10 cellular contexts compared by ENCODE assay signal in genomic region chr18:3456686-3457069, GRCh38. TPM values are rescaled to one million over a fixed set of nuclear protein-coding genes. Genes with fewer than 3 reads are reported as not detected.
DNase-seq lines count a peak whose midpoint lies in the region; ATAC-seq, FAIRE-seq and TF ChIP-seq lines count a peak whose summit lies in the region.
"Had no signal": no experiment of that assay in that cellular context is flagged by ENCODE, and none has a peak within 500 bp of the region (broad histone marks: within the 10 kb centered on the region; RNA-seq: fewer than 3 reads in every experiment).

No MANE protein-coding gene starts in this region.

- H2AFZ ChIP-seq in PC-9 (no peak overlapping the region), keratinocyte (ENCODE audit: control insufficient read depth, low read length) (no peak overlapping the region)

- H3K4me1 ChIP-seq in PC-9 (replicated peaks; ENCODE audit: insufficient read depth) (peaks cover 49% of the 10 kb centered on the region), keratinocyte (ENCODE audit: control insufficient read depth, extremely low read depth, insufficient read depth, low read length) (peaks cover 50% of the 10 kb centered on the region), stomach (peaks cover 46 to 75% (median 58%) of the 10 kb centered on the region in 4 donors)

- TF ChIP-seq CTCF in activated CD8-positive, alpha-beta T cell treated with anti-CD3 and anti-CD28 coated beads for 36 hours (IDR thresholded peaks at IDR 0.05): no peak
- TF ChIP-seq CTCF in PC-9 (conservative IDR thresholded peaks at IDR 0.05): no peak
- no peak for TF ChIP-seq CTCF in keratinocyte (optimal IDR thresholded peaks at IDR 0.05 in 1 of 3, IDR thresholded peaks at IDR 0.05 in 1 of 3, conservative IDR thresholded peaks at IDR 0.05 in 1 of 3; ENCODE audit: extremely low read depth in 1 of 3, insufficient read depth in 2 of 3, low read length in 3 of 3)
- TF ChIP-seq CTCF in stomach (IDR thresholded peaks at IDR 0.05): no peak

- ATAC-seq in activated CD8-positive, alpha-beta T cell treated with anti-CD3 and anti-CD28 coated beads for 36 hours: no peak
- no peak for ATAC-seq in activated CD8-positive, alpha-beta T cell treated with anti-CD3 and anti-CD28 coated beads, Interleukin-2, amount 10 ng/mL, durations not matched to agents 7 days and 5 days
- ATAC-seq in HG03378 (IDR thresholded peaks at IDR 0.05; ENCODE audit: unreplicated experiment) (no peak), GM18498 (IDR thresholded peaks at IDR 0.05; ENCODE audit: unreplicated experiment) (no peak)

- peaks cover 5% of the 10 kb centered on the region for H3K9me3 Mint-ChIP-seq in activated CD8-positive, alpha-beta T cell treated with anti-CD3 and anti-CD28 coated beads for 36 hours
- H3K9me3 Mint-ChIP-seq in activated CD8-positive, alpha-beta T cell treated with anti-CD3 and anti-CD28 coated beads, Interleukin-2, amount 10 ng/mL, durations not matched to agents 7 days and 5 days (ENCODE audit: insufficient read depth): no peaks in the 10 kb centered on the region

- H3F3A ChIP-seq in PC-9 (ENCODE audit: insufficient read depth, low read depth): peaks cover 93% of the 10 kb centered on the region

- peaks cover 47% of the 10 kb centered on the region for H4K20me1 ChIP-seq in PC-9 (ENCODE audit: insufficient read depth)
- peaks cover 29% of the 10 kb centered on the region for H4K20me1 ChIP-seq in keratinocyte (ENCODE audit: control insufficient read depth, extremely low read depth, insufficient read depth, low read length)

- no peak overlapping the region for H3K9ac ChIP-seq in keratinocyte (ENCODE audit: control insufficient read depth, extremely low read depth, insufficient read depth, low read length)

- TF ChIP-seq EP300 in stomach (IDR thresholded peaks at IDR 0.05): no peak

- peak overlapping the region; percentile 84 for H3K4me2 ChIP-seq in PC-9
- H3K4me2 ChIP-seq in keratinocyte (ENCODE audit: control insufficient read depth, extremely low read depth, insufficient read depth, low read depth, low read length): peak overlapping the region; percentile 13

- dilution Hi-C loops in keratinocyte (cut with MboI; ENCODE audit: extremely low pct_ligation_motif_present, low sequenced_read_pairs): no loop called here

- POLR2A ChIA-PET in activated CD8-positive, alpha-beta T cell treated with anti-CD3 and anti-CD28 coated beads for 36 hours (lab: Charles Lee): interaction anchor here (1.4 kb wide), 1 partner anchor 159 kb away, joined by 3 read pairs; no protein-coding TSS in a partner anchor
- POLR2A ChIA-PET in activated CD8-positive, alpha-beta T cell treated with anti-CD3 and anti-CD28 coated beads, Interleukin-2, amount 10 ng/mL, durations not matched to agents 7 days and 5 days (lab: Charles Lee): interaction anchor here (1.4 to 2.2 kb wide), 2 partner anchors 9 to 137 kb away, joined by 8 read pairs; no protein-coding TSS in a partner anchor
- POLR2A ChIA-PET in PC-9 (lab: Charles Lee; ENCODE audit: unreplicated experiment): interaction anchor here (0.6 to 0.7 kb wide), 4 partner anchors 89 to 1266 kb away, joined by 3 to 7 read pairs (median 4); no protein-coding TSS in a partner anchor

- BruUV-seq in PC-9 (replicated peaks; lab: Mats Ljungman, UMichigan): no TSS peak

- peaks cover 55% of the 10 kb centered on the region for H3K36me3 ChIP-seq in PC-9 (ENCODE audit: low read depth)
- peaks cover 20 to 49% of the 10 kb centered on the region in 2 experiments for H3K36me3 ChIP-seq in keratinocyte (ENCODE audit: control insufficient read depth in 2 of 2, extremely low read depth in 1 of 2, insufficient read depth in 2 of 2, low read length in 2 of 2)
- H3K36me3 ChIP-seq in stomach: peaks cover 20 to 45% (median 34%) of the 10 kb centered on the region in 4 donors

- TF ChIP-seq POLR2A in stomach (IDR thresholded peaks at IDR 0.05) (no peak), GM12891 (IDR thresholded peaks at IDR 0.05; ENCODE audit: low read depth, low read length) (no peak)

- peak overlapping the region; percentile 96 for H3K27ac ChIP-seq in PC-9
- no peak overlapping the region for H3K27ac ChIP-seq in keratinocyte (ENCODE audit: control insufficient read depth, insufficient read depth, low read length)
- peak overlapping the region in 4 of 5 donors; percentile 99 for H3K27ac ChIP-seq in stomach

- no peak for FAIRE-seq in keratinocyte (lab: Jason Lieb, UNC)
- no peak for FAIRE-seq in GM12891 (lab: Jason Lieb, UNC)

- DNase-seq in activated CD8-positive, alpha-beta T cell treated with anti-CD3 and anti-CD28 coated beads for 36 hours: no peak
- DNase-seq in activated CD8-positive, alpha-beta T cell treated with anti-CD3 and anti-CD28 coated beads, Interleukin-2, amount 10 ng/mL, durations not matched to agents 7 days and 5 days: no peak
- DNase-seq in PC-9 (no peak), keratinocyte (ENCODE audit: low read depth, low spot score) (no peak), stomach (no peak), GM12891 (ENCODE audit: insufficient read length, low spot score) (no peak)
- DNase-seq: activated effector memory CD4-positive, alpha-beta T cell treated with Interleukin-2 at 50 U/mL for 16 hours; NCI-H187 treated with DMSO at 0.1 percent for 48 hours had no signal

- no peaks in the 10 kb centered on the region; the same call in 1 of the 2 replicates for H3K27me3 ChIP-seq in PC-9 (ENCODE audit: insufficient read depth, low read depth)
- H3K27me3 ChIP-seq in keratinocyte (ENCODE audit: control insufficient read depth, extremely low read depth, insufficient read depth, low read length): no peaks in the 10 kb centered on the region
- H3K27me3 ChIP-seq in stomach: no peaks in the 10 kb centered on the region

- 18 to 38% (median 19%) methylated on average over 1 of the region's 1 CpG for WGBS in stomach, 5 donors

- intact Hi-C loops in activated CD8-positive, alpha-beta T cell treated with anti-CD3 and anti-CD28 coated beads for 36 hours (cut with micrococcal nuclease): no loop called here
- intact Hi-C loops in PC-9 (cut with micrococcal nuclease; ENCODE audit: unreplicated experiment) (no loop called here), stomach (cut with DNase I; ENCODE audit: low total_unique reads) (loop anchor here (10.0 kb wide), 2 partner anchors 128 to 172 kb away; no protein-coding TSS in a partner anchor)

- H3K4me1 Mint-ChIP-seq in activated CD8-positive, alpha-beta T cell treated with anti-CD3 and anti-CD28 coated beads for 36 hours (ENCODE audit: low read depth): peaks cover 68% of the 10 kb centered on the region
- peaks cover 49% of the 10 kb centered on the region for H3K4me1 Mint-ChIP-seq in activated CD8-positive, alpha-beta T cell treated with anti-CD3 and anti-CD28 coated beads, Interleukin-2, amount 10 ng/mL, durations not matched to agents 7 days and 5 days (ENCODE audit: low read depth)

- H3K9me3 ChIP-seq in PC-9 (ENCODE audit: insufficient read depth, low read depth): no peaks in the 10 kb centered on the region
- no peaks in the 10 kb centered on the region for H3K9me3 ChIP-seq in keratinocyte (ENCODE audit: control insufficient read depth, low read depth, low read length)
- H3K9me3 ChIP-seq in stomach: peaks cover 0 to 7% (median 0%) of the 10 kb centered on the region in 4 donors

- no peak overlapping the region for H3K4me3 ChIP-seq in PC-9
- no peak overlapping the region for H3K4me3 ChIP-seq in keratinocyte (ENCODE audit: control insufficient read depth in 2 of 3, extremely low read depth in 1 of 3, insufficient read depth in 2 of 3, low read depth in 1 of 3, low read length in 3 of 3)
- peak overlapping the region in 1 of 4 donors; percentile 30 for H3K4me3 ChIP-seq in stomach

- CTCF ChIA-PET in activated CD8-positive, alpha-beta T cell treated with anti-CD3 and anti-CD28 coated beads for 36 hours (lab: Charles Lee): interaction anchor here (0.7 to 1.4 kb wide), 6 partner anchors 9 to 210 kb away, joined by 3 to 5 read pairs (median 3); no protein-coding TSS in a partner anchor
- CTCF ChIA-PET in activated CD8-positive, alpha-beta T cell treated with anti-CD3 and anti-CD28 coated beads, Interleukin-2, amount 10 ng/mL, durations not matched to agents 7 days and 5 days (lab: Charles Lee): interaction anchor here (1.3 to 8.5 kb wide), 6 partner anchors 9 to 210 kb away, joined by 3 to 126 read pairs (median 10); no protein-coding TSS in a partner anchor
- CTCF ChIA-PET in PC-9 (lab: Charles Lee): no interaction called here

- H3K27me3 Mint-ChIP-seq in activated CD8-positive, alpha-beta T cell treated with anti-CD3 and anti-CD28 coated beads for 36 hours: no peaks in the 10 kb centered on the region
- H3K27me3 Mint-ChIP-seq in activated CD8-positive, alpha-beta T cell treated with anti-CD3 and anti-CD28 coated beads, Interleukin-2, amount 10 ng/mL, durations not matched to agents 7 days and 5 days (ENCODE audit: low read depth): no peaks in the 10 kb centered on the region

- H3K4me3 Mint-ChIP-seq in activated CD8-positive, alpha-beta T cell treated with anti-CD3 and anti-CD28 coated beads for 36 hours: no peak overlapping the region
- H3K4me3 Mint-ChIP-seq in activated CD8-positive, alpha-beta T cell treated with anti-CD3 and anti-CD28 coated beads, Interleukin-2, amount 10 ng/mL, durations not matched to agents 7 days and 5 days: no peak overlapping the region

- H3K27ac Mint-ChIP-seq in activated CD8-positive, alpha-beta T cell treated with anti-CD3 and anti-CD28 coated beads for 36 hours: peak overlapping the region; percentile 1
- H3K27ac Mint-ChIP-seq in activated CD8-positive, alpha-beta T cell treated with anti-CD3 and anti-CD28 coated beads, Interleukin-2, amount 10 ng/mL, durations not matched to agents 7 days and 5 days: no peak overlapping the region

- no peaks in the 10 kb centered on the region for H3K9me1 ChIP-seq in keratinocyte (ENCODE audit: control insufficient read depth, extremely low read depth, insufficient read depth, low read length)

- H3K79me2 ChIP-seq in PC-9 (ENCODE audit: low read depth): peaks cover 82% of the 10 kb centered on the region
- peaks cover 75% of the 10 kb centered on the region for H3K79me2 ChIP-seq in keratinocyte (ENCODE audit: control insufficient read depth, insufficient read depth, low read length)

- no peaks in the 10 kb centered on the region for H3K9me2 ChIP-seq in PC-9 (ENCODE audit: insufficient read depth)

- peaks cover 57% of the 10 kb centered on the region for H3K36me3 Mint-ChIP-seq in activated CD8-positive, alpha-beta T cell treated with anti-CD3 and anti-CD28 coated beads for 36 hours (ENCODE audit: low read depth)
- H3K36me3 Mint-ChIP-seq in activated CD8-positive, alpha-beta T cell treated with anti-CD3 and anti-CD28 coated beads, Interleukin-2, amount 10 ng/mL, durations not matched to agents 7 days and 5 days (ENCODE audit: low read depth): peaks cover 30% of the 10 kb centered on the region

RNA-seq across cellular contexts. Expression of gene TGIF1, which starts 6.7 kb away (rescaled TPM):
- total RNA-seq in activated CD8-positive, alpha-beta T cell treated with anti-CD3 and anti-CD28 coated beads for 36 hours: 10 to 100 TPM; 33.3 to 34.5 TPM
- total RNA-seq in activated CD8-positive, alpha-beta T cell treated with anti-CD3 and anti-CD28 coated beads, Interleukin-2, amount 10 ng/mL, durations not matched to agents 7 days and 5 days: 1 to 10 TPM; 8.2 to 8.7 TPM
- total RNA-seq in PC-9 (2021) (188 and 203 TPM in 2 replicates), stomach (10 to 100 TPM; 18.7 to 87.6 (median 52.5) TPM)
- polyA plus RNA-seq in keratinocyte (111 to 187 TPM (median 115 TPM) in 3 replicates), stomach (10 to 100 TPM; 51.5 to 65.3 (median 57.9) TPM)
- 163 TPM for polyA plus RNA-seq in keratinocyte (2011; ENCODE audit: low read depth)
- polyA plus RNA-seq in keratinocyte (2011; cell fraction: cytosol; rRNA removed): 115 and 141 TPM in 2 replicates
- polyA plus RNA-seq in keratinocyte (2011; cell fraction: nucleus; rRNA removed): 323 and 359 TPM in 2 replicates
- 66.2 and 105 TPM in 2 replicates for polyA plus RNA-seq in keratinocyte (2012; ENCODE audit: low replicate concordance)
- polyA minus RNA-seq in keratinocyte: 134 to 144 TPM (median 142 TPM) in 3 replicates
- 54.9 TPM for polyA minus RNA-seq in keratinocyte (2011; cell fraction: cytosol; rRNA and poly(A)+ RNA removed)
- 79.0 and 130 TPM in 2 replicates for polyA minus RNA-seq in keratinocyte (2011; cell fraction: nucleus; rRNA and poly(A)+ RNA removed)
- 1.2 TPM for polyA plus RNA-seq in GM12891 (2012; ENCODE audit: low read depth, missing spikeins)
